ENCODE assay signal across 13 cellular contexts in the genomic region with DNA sequence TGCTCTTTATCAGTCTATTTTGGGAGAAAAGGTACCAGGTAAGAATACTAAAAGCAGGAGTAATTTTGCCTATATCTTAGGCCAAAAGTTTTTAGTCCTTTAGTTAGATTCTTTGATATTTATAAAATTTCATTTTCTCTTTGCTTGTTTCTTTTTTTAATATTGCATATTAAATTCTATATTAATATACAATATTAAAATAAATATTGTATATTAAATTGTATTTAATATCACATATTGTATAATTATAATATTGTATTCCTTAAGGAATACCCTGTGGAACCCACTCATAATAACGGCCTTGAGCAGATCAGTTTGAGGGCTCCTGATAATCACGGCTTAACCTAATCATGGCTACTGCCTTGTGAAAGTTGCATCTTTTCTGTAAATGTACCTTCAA. TPM values are rescaled to one million over a fixed set of nuclear protein-coding genes. Genes with fewer than 3 reads are reported as not detected.
DNase-seq lines count a peak whose midpoint lies in the region; ATAC-seq, FAIRE-seq and TF ChIP-seq lines count a peak whose summit lies in the region.
"Had no signal": no experiment of that assay in that cellular context is flagged by ENCODE, and none has a peak within 500 bp of the region (broad histone marks: within the 10 kb centered on the region; RNA-seq: fewer than 3 reads in every experiment).

No MANE protein-coding gene starts in this region.

- WGBS in H1 (ENCODE audit: extremely low coverage in 1 of 2, insufficient coverage in 1 of 2, insufficient read length in 1 of 2, insufficient replicate concordance in 2 of 2, low coverage in 1 of 2, low lambda C conversion rate in 2 of 2, missing lambda C conversion rate in 1 of 2), 2 experiments = 89% methylated on average over 2 of the region's 2 CpGs; no CpG with 5 or more reads in 1 of the 2 experiments
- 84 to 98% (median 93%) methylated on average over 2 of the region's 2 CpGs for WGBS in spleen, 5 donors

- H3K56ac ChIP-seq in H1 (replicated peaks; ENCODE audit: insufficient read length, low read depth, low read length) = no peak overlapping the region

- H3K4ac ChIP-seq in H1 (replicated peaks; ENCODE audit: insufficient read length, low read depth, low read length) = no peak overlapping the region

- no peak overlapping the region for H2BK5ac ChIP-seq in H1 (ENCODE audit: low read depth, low read length)

- H3K9me3 Mint-ChIP-seq in activated CD4-positive, alpha-beta T cell treated with anti-CD3 and anti-CD28 coated beads for 36 hours (ENCODE audit: low read depth) = no peaks in the 10 kb centered on the region
- H3K9me3 Mint-ChIP-seq: stimulated activated naive B cell treated with anti-CD40 and anti-IgM and Interleukin-4, amounts not matched to agents 10 μg/mL and 1 μg/mL and 100 μg/mL, for 72 hours had no signal

- H4K20me1 ChIP-seq in H1 (replicated peaks in 1 of 2; ENCODE audit: control insufficient read depth in 1 of 2, insufficient read depth in 2 of 2, low read length in 2 of 2) = peaks cover 5 to 16% of the 10 kb centered on the region in 2 experiments
- peaks cover 40% of the 10 kb centered on the region for H4K20me1 ChIP-seq in osteoblast (ENCODE audit: insufficient read depth, low read length)

- no peak overlapping the region for H2BK15ac ChIP-seq in H1 (ENCODE audit: low read length)

- H3K79me1 ChIP-seq in H1 (ENCODE audit: low read depth, low read length) = no peaks in the 10 kb centered on the region

- no peak overlapping the region for H2BK20ac ChIP-seq in H1 (ENCODE audit: low read length)

- H3K23me2 ChIP-seq in H1 (ENCODE audit: low read depth, low read length) = peaks cover 4% of the 10 kb centered on the region; the same call in 1 of the 2 replicates

- no peak for TF ChIP-seq RAD21 in H1 (IDR thresholded peaks at IDR 0.05 in 1 of 2, conservative IDR thresholded peaks at IDR 0.05 in 1 of 2; ENCODE audit: low read depth in 2 of 2, low read length in 2 of 2)

- H3K4me2 ChIP-seq in H1 (ENCODE audit: insufficient read depth in 1 of 2, low read depth in 2 of 2, low read length in 2 of 2) = peak overlapping the region; percentile 83 to 85
- peak overlapping the region; percentile 92 for H3K4me2 ChIP-seq in osteoblast (ENCODE audit: insufficient read depth, low read length)

- no peak for TF ChIP-seq CTCF in H1 (IDR thresholded peaks at IDR 0.05; ENCODE audit: control extremely low read depth in 1 of 3, insufficient read depth in 1 of 3, low read depth in 1 of 3, low read length in 3 of 3)
- TF ChIP-seq CTCF in osteoblast (IDR thresholded peaks at IDR 0.05; ENCODE audit: extremely low read depth, low read depth, low read length) = no peak
- no peak for TF ChIP-seq CTCF in spleen (IDR thresholded peaks at IDR 0.05 in 8 of 11, conservative IDR thresholded peaks at IDR 0.05 in 3 of 11)

- H3K23ac ChIP-seq in H1 (ENCODE audit: insufficient read length) = no peak overlapping the region

- H3K27ac ChIP-seq in H1 (ENCODE audit: low read depth, low read length) (no peak overlapping the region), osteoblast (ENCODE audit: low read depth, low read length) (no peak overlapping the region), spleen (no peak overlapping the region)
- H3K27ac ChIP-seq: right atrium auricular region had no signal

- no peak for ATAC-seq in activated CD4-positive, alpha-beta T cell treated with anti-CD3 and anti-CD28 coated beads for 36 hours
- ATAC-seq: stimulated activated naive B cell treated with anti-CD40 and anti-IgM and Interleukin-4, amounts not matched to agents 10 μg/mL and 1 μg/mL and 100 μg/mL, for 72 hours had no signal

- H3K9ac ChIP-seq in NT2/D1 (ENCODE audit: insufficient read length, low read depth) = peak overlapping the region; percentile 91
- no peak overlapping the region for H3K9ac ChIP-seq in H1 (replicated peaks in 1 of 4; ENCODE audit: extremely low read depth in 1 of 4, low read depth in 3 of 4, low read length in 3 of 4)

- no peak overlapping the region for H4K91ac ChIP-seq in H1 (replicated peaks; ENCODE audit: insufficient read length, low read length)

- no peak overlapping the region for H2BK120ac ChIP-seq in H1 (replicated peaks; ENCODE audit: low read depth, low read length)

- no peak overlapping the region for H2AK5ac ChIP-seq in H1 (ENCODE audit: low read depth, low read length)

- no peak overlapping the region for H4K8ac ChIP-seq in H1 (ENCODE audit: extremely low read depth, insufficient read depth, low read length)

- no peaks in the 10 kb centered on the region for H3K4me1 ChIP-seq in NT2/D1 (ENCODE audit: insufficient read depth, insufficient read length)
- peaks cover 0 to 11% (median 2%) of the 10 kb centered on the region in 4 experiments; a peak in 5 of 7 replicates for H3K4me1 ChIP-seq in H1 (replicated peaks in 1 of 4; ENCODE audit: control insufficient read depth in 3 of 4, insufficient read depth in 4 of 4, low read length in 3 of 4)
- H3K4me1 ChIP-seq in osteoblast (ENCODE audit: insufficient read depth, low read length) = peaks cover 19% of the 10 kb centered on the region
- peaks cover 28 to 55% (median 40%) of the 10 kb centered on the region in 6 donors for H3K4me1 ChIP-seq in spleen

- H3K4me3 ChIP-seq in NT2/D1 (ENCODE audit: insufficient read length, low read depth) (peak overlapping the region; percentile 94), H1 (ENCODE audit: extremely low read depth in 1 of 4, insufficient read depth in 2 of 4, low read depth in 3 of 4, low read length in 4 of 4) (peak overlapping the region in 1 of 4 experiments; percentile 95; a peak in 3 of 8 replicates), osteoblast (ENCODE audit: insufficient read depth, low read length) (peak overlapping the region; percentile 98), spleen (peak overlapping the region in 1 of 8 donors; percentile 87)

- intact Hi-C loops in activated CD4-positive, alpha-beta T cell treated with anti-CD3 and anti-CD28 coated beads for 36 hours (cut with DNase I, micrococcal nuclease) = loop anchor here in 1 of 2 experiments (5.0 kb wide), 1 partner anchor 766 kb away; a partner anchor contains a TSS
- intact Hi-C loops in spleen (cut with DNase I; ENCODE audit: low total_unique reads) = no loop called here

- TF ChIP-seq EP300 in H1 (IDR thresholded peaks at IDR 0.05; ENCODE audit: borderline replicate concordance in 1 of 2, low read depth in 2 of 2, low read length in 2 of 2) = no peak

- no peak overlapping the region for H3K14ac ChIP-seq in H1 (ENCODE audit: insufficient read length)

- H3K36me3 Mint-ChIP-seq in activated CD4-positive, alpha-beta T cell treated with anti-CD3 and anti-CD28 coated beads for 36 hours (ENCODE audit: low read depth) = peaks cover 53% of the 10 kb centered on the region

- no peak overlapping the region for H2AFZ ChIP-seq in H1 (ENCODE audit: low read length)
- no peak overlapping the region for H2AFZ ChIP-seq in osteoblast (ENCODE audit: low read length)

- peaks cover 37% of the 10 kb centered on the region for H3K4me1 Mint-ChIP-seq in activated CD4-positive, alpha-beta T cell treated with anti-CD3 and anti-CD28 coated beads for 36 hours

- FAIRE-seq in H1 (lab: Jason Lieb, UNC) = no peak

- H3K18ac ChIP-seq in H1 (ENCODE audit: extremely low read depth, low read length) = no peak overlapping the region

- H3K27ac Mint-ChIP-seq in activated CD4-positive, alpha-beta T cell treated with anti-CD3 and anti-CD28 coated beads for 36 hours = no peak overlapping the region

- H3K27me3 Mint-ChIP-seq in activated CD4-positive, alpha-beta T cell treated with anti-CD3 and anti-CD28 coated beads for 36 hours = no peaks in the 10 kb centered on the region
- H3K27me3 Mint-ChIP-seq: stimulated activated naive B cell treated with anti-CD40 and anti-IgM and Interleukin-4, amounts not matched to agents 10 μg/mL and 1 μg/mL and 100 μg/mL, for 72 hours had no signal

- in situ Hi-C loops in G401 (cut with HindIII; ENCODE audit: low sequenced_read_pairs) = no loop called here

- POLR2A ChIA-PET in activated CD4-positive, alpha-beta T cell treated with anti-CD3 and anti-CD28 coated beads for 36 hours (lab: Charles Lee) = interaction anchor here (0.6 kb wide), 1 partner anchor 21 kb away, joined by 3 read pairs; no protein-coding TSS in a partner anchor
- POLR2A ChIA-PET in H1 (lab: Charles Lee; ENCODE audit: partially characterized antibody) = interaction anchor here (2.1 to 2.5 kb wide), 2 partner anchors 11 to 30 kb away, joined by 7 to 26 read pairs; a partner anchor contains a TSS

- H3K79me2 ChIP-seq in H1 (ENCODE audit: control insufficient read depth in 1 of 2, insufficient read depth in 2 of 2, low read length in 2 of 2) (peaks cover 31 to 85% of the 10 kb centered on the region in 2 experiments), osteoblast (ENCODE audit: insufficient read depth, low read length) (peaks cover 77% of the 10 kb centered on the region)

- H4K5ac ChIP-seq in H1 (ENCODE audit: insufficient read length, low read depth, low read length) = no peak overlapping the region

- H2BK12ac ChIP-seq in H1 (ENCODE audit: low read depth, low read length) = no peak overlapping the region

- DNase-seq in activated CD4-positive, alpha-beta T cell treated with anti-CD3 and anti-CD28 coated beads for 36 hours = no peak
- DNase-seq in activated CD4-positive, alpha-beta T cell treated with anti-CD3 and anti-CD28 coated beads, Interleukin-2, amount 50 U/mL, for 4 hours = no peak
- DNase-seq in NT2/D1 (ENCODE audit: low read depth, low spot score) = no peak
- DNase-seq in H1 (ENCODE audit: low read depth in 1 of 2, low spot score in 2 of 2) = no peak
- no peak for DNase-seq in osteoblast (ENCODE audit: insufficient read length, low spot score, missing footprints)
- DNase-seq in AG08395 (ENCODE audit: low spot score) = no peak
- DNase-seq in G401 (ENCODE audit: low spot score) = no peak
- no peak for DNase-seq in spleen
- DNase-seq: activated CD8-positive, alpha-beta memory T cell treated with anti-CD3 and anti-CD28 coated beads, Interleukin-2, amount 50 U/mL, for 48 hours; NCI-H187; Right ventricle myocardium superior; stimulated activated naive B cell treated with anti-CD40 and anti-IgM and Interleukin-4, amounts not matched to agents 10 μg/mL and 1 μg/mL and 100 μg/mL, for 72 hours had no signal

- H3K4me3 Mint-ChIP-seq in activated CD4-positive, alpha-beta T cell treated with anti-CD3 and anti-CD28 coated beads for 36 hours = peak overlapping the region; percentile 100

- H3K36me3 ChIP-seq in NT2/D1 (ENCODE audit: insufficient read depth, insufficient read length, low read length) (peaks cover 74% of the 10 kb centered on the region), H1 (ENCODE audit: control insufficient read depth in 2 of 4, insufficient read depth in 4 of 4, low read length in 3 of 4) (peaks cover 6 to 61% (median 30%) of the 10 kb centered on the region in 4 experiments), osteoblast (ENCODE audit: insufficient read depth, low read length) (peaks cover 54% of the 10 kb centered on the region), spleen (peaks cover 3 to 63% (median 52%) of the 10 kb centered on the region in 6 donors)

- CTCF ChIA-PET in activated CD4-positive, alpha-beta T cell treated with anti-CD3 and anti-CD28 coated beads for 36 hours (lab: Charles Lee) = interaction anchor here (1.8 kb wide), 1 partner anchor 140 kb away, joined by 8 read pairs; no protein-coding TSS in a partner anchor
- CTCF ChIA-PET in H1 (lab: Charles Lee; ENCODE audit: partially characterized antibody) = interaction anchor here (2.4 kb wide), 1 partner anchor 17 kb away, joined by 11 read pairs; no protein-coding TSS in a partner anchor

- H3K9me3 ChIP-seq in NT2/D1 (ENCODE audit: insufficient read depth, low read length) (no peaks in the 10 kb centered on the region), H1 (ENCODE audit: insufficient read depth in 2 of 2, low read depth in 1 of 2, low read length in 1 of 2) (no peaks in the 10 kb centered on the region), osteoblast (ENCODE audit: low read depth, low read length) (no peaks in the 10 kb centered on the region), spleen (no peaks in the 10 kb centered on the region)
- H3K9me3 ChIP-seq: right atrium auricular region had no signal

- TF ChIP-seq POLR2A in H1 (IDR thresholded peaks at IDR 0.05; ENCODE audit: control extremely low read depth in 1 of 2, low read depth in 2 of 2, low read length in 2 of 2) (no peak), spleen (IDR thresholded peaks at IDR 0.05) (no peak)

- no peaks in the 10 kb centered on the region for H3K27me3 ChIP-seq in NT2/D1 (ENCODE audit: insufficient read depth, insufficient read length)
- no peaks in the 10 kb centered on the region for H3K27me3 ChIP-seq in H1 (replicated peaks in 1 of 4; ENCODE audit: control insufficient read depth in 3 of 4, extremely low read depth in 1 of 4, insufficient read depth in 3 of 4, low read length in 3 of 4)
- no peaks in the 10 kb centered on the region for H3K27me3 ChIP-seq in osteoblast (ENCODE audit: insufficient read depth, low read length)
- H3K27me3 ChIP-seq in spleen (replicated peaks in 1 of 7) = no peaks in the 10 kb centered on the region
- H3K27me3 ChIP-seq: right atrium auricular region had no signal

RNA-seq across cellular contexts. Expression of a gene that starts 1.9 kb away (rescaled TPM):
- total RNA-seq in activated CD4-positive, alpha-beta T cell treated with anti-CD3 and anti-CD28 coated beads for 36 hours = 10 to 100 TPM; 40.5 to 42.8 TPM
- total RNA-seq in H1 (2021; fragmentation: NEBNext Ultra II Directional; extraction: Animal tissue kit (Norgen Biotek cat#: 25700)) = 50.8 and 51.5 TPM in 2 replicates
- 13.5 and 22.3 TPM in 2 replicates for polyA plus RNA-seq in H1 (2011; rRNA removed)
- 30.0 TPM for polyA plus RNA-seq in H1 (2011; cell fraction: cytosol; rRNA removed)
- 44.9 TPM for polyA plus RNA-seq in H1 (2011; cell fraction: nucleus; rRNA removed)
- polyA plus RNA-seq in H1 (2012, experiment 1 of 2) = 47.3 to 62.9 TPM (median 52.4 TPM) in 4 replicates
- polyA plus RNA-seq in H1 (2012, experiment 2 of 2) = 2.2 TPM
- polyA plus RNA-seq in H1 (2013, experiment 1 of 2) = 66.7 TPM
- polyA plus RNA-seq in H1 (2013, experiment 2 of 2) = 55.2 TPM
- polyA minus RNA-seq in H1 (2011; rRNA and poly(A)+ RNA removed) = 26.4 and 27.4 TPM in 2 replicates
- polyA minus RNA-seq in H1 (2011; cell fraction: cytosol; rRNA and poly(A)+ RNA removed) = 31.3 TPM
- polyA minus RNA-seq in H1 (2011; cell fraction: nucleus; rRNA and poly(A)+ RNA removed) = 82.2 TPM
- total RNA-seq in osteoblast = 47.4 and 48.9 TPM in 2 replicates
- 17.5 and 22.0 TPM in 2 replicates for total RNA-seq in G401 (2014; rRNA removed; shearing (Covaris generic))
- total RNA-seq in spleen = 10 to 100 TPM; 38.8 to 83.9 (median 53.7) TPM
- polyA plus RNA-seq in spleen = 10 to 100 TPM; 33.5 to 59.9 (median 39.4) TPM

RNA-seq across cellular contexts. Expression of a gene that starts 2.6 kb away (rescaled TPM):
- 100 to 1,000 TPM; 575 TPM for total RNA-seq in activated CD4-positive, alpha-beta T cell treated with anti-CD3 and anti-CD28 coated beads for 36 hours
- total RNA-seq in H1 (2021; fragmentation: NEBNext Ultra II Directional; extraction: Animal tissue kit (Norgen Biotek cat#: 25700)) = 572 and 622 TPM in 2 replicates
- polyA plus RNA-seq in H1 (2011; rRNA removed) (591 and 931 TPM in 2 replicates), spleen (100 to 1,000 TPM; 493 to 626 (median 515) TPM)
- 642 TPM for polyA plus RNA-seq in H1 (2011; cell fraction: cytosol; rRNA removed)
- polyA plus RNA-seq in H1 (2011; cell fraction: nucleus; rRNA removed) = 1,555 TPM
- polyA plus RNA-seq in H1 (2012, experiment 1 of 2) = 409 to 706 TPM (median 432 TPM) in 4 replicates
- 48.0 TPM for polyA plus RNA-seq in H1 (2012, experiment 2 of 2)
- polyA plus RNA-seq in H1 (2013, experiment 1 of 2) = 481 TPM
- 448 TPM for polyA plus RNA-seq in H1 (2013, experiment 2 of 2)
- polyA minus RNA-seq in H1 (2011; rRNA and poly(A)+ RNA removed) = 326 and 526 TPM in 2 replicates
- polyA minus RNA-seq in H1 (2011; cell fraction: cytosol; rRNA and poly(A)+ RNA removed) = 382 TPM
- 1,592 TPM for polyA minus RNA-seq in H1 (2011; cell fraction: nucleus; rRNA and poly(A)+ RNA removed)
- total RNA-seq in osteoblast (291 and 309 TPM in 2 replicates), spleen (1,000 to 10,000 TPM in 5 of 7 donors, 100 to 1,000 TPM in 2; 938 to 2,219 (median 1,164) TPM)
- total RNA-seq in G401 (2014; rRNA removed; shearing (Covaris generic)) = 397 and 498 TPM in 2 replicates

RNA-seq across cellular contexts. Expression of a gene that starts 11.8 kb away (rescaled TPM):
- total RNA-seq in activated CD4-positive, alpha-beta T cell treated with anti-CD3 and anti-CD28 coated beads for 36 hours = 10 to 100 TPM; 26.9 to 30.2 TPM
- 30.9 and 34.3 TPM in 2 replicates for total RNA-seq in H1 (2021; fragmentation: NEBNext Ultra II Directional; extraction: Animal tissue kit (Norgen Biotek cat#: 25700))
- polyA plus RNA-seq in H1 (2011; rRNA removed) (8.2 and 9.7 TPM in 2 replicates), spleen (10 to 100 TPM; 14.5 to 16.5 (median 16.4) TPM)
- polyA plus RNA-seq in H1 (2011; cell fraction: cytosol; rRNA removed) = 14.6 TPM
- 13.3 TPM for polyA plus RNA-seq in H1 (2011; cell fraction: nucleus; rRNA removed)
- polyA plus RNA-seq in H1 (2012, experiment 1 of 2) = 21.2 to 31.3 TPM (median 22.1 TPM) in 4 replicates
- 3.2 TPM for polyA plus RNA-seq in H1 (2012, experiment 2 of 2)
- 20.8 TPM for polyA plus RNA-seq in H1 (2013, experiment 1 of 2)
- 18.3 TPM for polyA plus RNA-seq in H1 (2013, experiment 2 of 2)
- 8.1 and 11.1 TPM in 2 replicates for polyA minus RNA-seq in H1 (2011; rRNA and poly(A)+ RNA removed)
- polyA minus RNA-seq in H1 (2011; cell fraction: cytosol; rRNA and poly(A)+ RNA removed) = 11.4 TPM
- polyA minus RNA-seq in H1 (2011; cell fraction: nucleus; rRNA and poly(A)+ RNA removed) = 25.4 TPM
- total RNA-seq in osteoblast (7.2 and 7.7 TPM in 2 replicates), spleen (10 to 100 TPM; 15.9 to 35.3 (median 24.1) TPM)
- 7.3 and 18.5 TPM in 2 replicates for total RNA-seq in G401 (2014; rRNA removed; shearing (Covaris generic))

RNA-seq across cellular contexts. Expression of a gene that starts 59.8 kb away (rescaled TPM):
- total RNA-seq in activated CD4-positive, alpha-beta T cell treated with anti-CD3 and anti-CD28 coated beads for 36 hours = under 1 TPM in 1 of 2 experiments, not detected in 1; 0.30 TPM
- not detected in 2 replicates for total RNA-seq in H1 (2021; fragmentation: NEBNext Ultra II Directional; extraction: Animal tissue kit (Norgen Biotek cat#: 25700))
- not detected in 2 replicates for polyA plus RNA-seq in H1 (2011; rRNA removed)
- not detected for polyA plus RNA-seq in H1 (2011; cell fraction: cytosol; rRNA removed)
- polyA plus RNA-seq in H1 (2011; cell fraction: nucleus; rRNA removed) = not detected
- not detected in 4 replicates for polyA plus RNA-seq in H1 (2012, experiment 1 of 2)
- not detected for polyA plus RNA-seq in H1 (2012, experiment 2 of 2)
- not detected for polyA plus RNA-seq in H1 (2013, experiment 1 of 2)
- not detected for polyA plus RNA-seq in H1 (2013, experiment 2 of 2)
- not detected in 2 replicates for polyA minus RNA-seq in H1 (2011; rRNA and poly(A)+ RNA removed)
- polyA minus RNA-seq in H1 (2011; cell fraction: cytosol; rRNA and poly(A)+ RNA removed) = not detected
- not detected for polyA minus RNA-seq in H1 (2011; cell fraction: nucleus; rRNA and poly(A)+ RNA removed)
- 12.3 and 27.7 TPM in 2 replicates for total RNA-seq in osteoblast
- total RNA-seq in G401 (2014; rRNA removed; shearing (Covaris generic)) = not detected in 2 replicates
- total RNA-seq in spleen = 10 to 100 TPM; 18.9 to 55.0 (median 29.1) TPM
- polyA plus RNA-seq in spleen = 10 to 100 TPM; 15.6 to 26.3 (median 15.7) TPM
